21 cellular contexts compared by ENCODE assay signal in genomic region chr2:2686228-2686627, GRCh38.
A peak's percentile ranks its signal among the peaks of the same experiment; 100 is the strongest.
DNase-seq lines count a peak whose midpoint lies in the region; ATAC-seq and TF ChIP-seq lines count a peak whose summit lies in the region.
"Had no signal": no experiment of that assay in that cellular context is flagged by ENCODE, and none has a peak within 500 bp of the region (broad histone marks: within the 10 kb centered on the region; RNA-seq: fewer than 3 reads in every experiment).

No MANE protein-coding gene starts in this region.

- H3K9me3 ChIP-seq in CD4-positive, alpha-beta memory T cell (ENCODE audit: control insufficient read depth in 1 of 2, low read length in 2 of 2), result no peaks in the 10 kb centered on the region
- H3K9me3 ChIP-seq in psoas muscle, result no peaks in the 10 kb centered on the region
- H3K9me3 ChIP-seq: heart right ventricle, mucosa of descending colon, suprapubic skin had no signal

- peaks cover 13% of the 10 kb centered on the region for H3K4me1 ChIP-seq in CD4-positive, alpha-beta memory T cell (ENCODE audit: insufficient read depth, low read length)
- no peaks in the 10 kb centered on the region for H3K4me1 ChIP-seq in psoas muscle
- H3K4me1 ChIP-seq: heart right ventricle, suprapubic skin had no signal

- no peaks in the 10 kb centered on the region for H3K36me3 Mint-ChIP-seq in CD4-positive, alpha-beta memory T cell
- no peaks in the 10 kb centered on the region for H3K36me3 Mint-ChIP-seq in central memory CD8-positive, alpha-beta T cell (ENCODE audit: insufficient read depth)
- H3K36me3 Mint-ChIP-seq: immature natural killer cell, WTC11 had no signal

- no peak for ATAC-seq in central memory CD8-positive, alpha-beta T cell (replicated peaks; ENCODE audit: extremely low read depth, poor library complexity, severe bottlenecking)
- no peak for ATAC-seq in psoas muscle
- ATAC-seq: heart right ventricle, mucosa of descending colon, WTC11 had no signal

- peak overlapping the region in 6 of 8 donors; percentile 12 to 60 (median 46) for H3K4me3 Mint-ChIP-seq in CD4-positive, alpha-beta memory T cell
- H3K4me3 Mint-ChIP-seq in central memory CD8-positive, alpha-beta T cell, result no peak overlapping the region
- H3K4me3 Mint-ChIP-seq: dendritic cell treated with granulocyte-macrophage colony-stimulating factor and Interleukin-4, amounts not matched to agents 40 ng/mL and 50 ng/mL, for 4 days; immature natural killer cell; WTC11 had no signal

- no peaks in the 10 kb centered on the region for H3K27me3 ChIP-seq in CD4-positive, alpha-beta memory T cell (ENCODE audit: insufficient read depth, low read length)
- no peaks in the 10 kb centered on the region for H3K27me3 ChIP-seq in psoas muscle (ENCODE audit: insufficient read depth in 3 of 3, low read length in 2 of 3)

- DNase-seq in activated CD4-positive, alpha-beta T cell treated with anti-CD3 and anti-CD28 coated beads, Interleukin-2, amount 50 U/mL, for 48 hours, result peak; percentile 2 to 6
- no peak for DNase-seq in activated CD4-positive, alpha-beta T cell treated with anti-CD3 and anti-CD28 coated beads for 4 hours
- DNase-seq in CD4-positive, alpha-beta memory T cell, result no peak
- DNase-seq in SHP77 treated with DMSO at 0.1 percent for 48 hours (lab: John Stamatoyannopoulos, UW) (peak; percentile 56), psoas muscle (no peak), kidney tubule cell (ENCODE audit: low spot score) (no peak), DMS53 (lab: John Stamatoyannopoulos, UW) (no peak)
- no peak for DNase-seq in central memory CD8-positive, alpha-beta T cell (ENCODE audit: low spot score in 2 of 2)
- DNase-seq: COR-L47, GM23248, heart right ventricle, immature natural killer cell, KG1, mucosa of descending colon, NCI-H1105, NCI-H2107, NCI-H526 had no signal

- peaks cover 9 to 13% of the 10 kb centered on the region in 2 donors for H3K27me3 Mint-ChIP-seq in CD4-positive, alpha-beta memory T cell
- peaks cover 47% of the 10 kb centered on the region for H3K27me3 Mint-ChIP-seq in central memory CD8-positive, alpha-beta T cell

- WGBS in psoas muscle, 3 donors, result 54 to 56% (median 55%) methylated on average over 8 of the region's 8 CpGs

- peak overlapping the region in 5 of 7 donors; percentile 9 to 68 (median 22) for H3K27ac Mint-ChIP-seq in CD4-positive, alpha-beta memory T cell
- H3K27ac Mint-ChIP-seq in central memory CD8-positive, alpha-beta T cell (ENCODE audit: low read depth), result peak overlapping the region; percentile 0
- H3K27ac Mint-ChIP-seq: dendritic cell treated with granulocyte-macrophage colony-stimulating factor and Interleukin-4, amounts not matched to agents 40 ng/mL and 50 ng/mL, for 4 days; immature natural killer cell; WTC11 had no signal

- no peaks in the 10 kb centered on the region for H3K36me3 ChIP-seq in CD4-positive, alpha-beta memory T cell (ENCODE audit: insufficient read depth, low read length)
- no peaks in the 10 kb centered on the region for H3K36me3 ChIP-seq in psoas muscle (ENCODE audit: insufficient read depth in 1 of 2, low read depth in 1 of 2)
- H3K36me3 ChIP-seq: heart right ventricle, suprapubic skin had no signal

- intact Hi-C loops in CD4-positive, alpha-beta memory T cell (cut with micrococcal nuclease), result no loop called here
- intact Hi-C loops in psoas muscle (cut with DNase I), result no loop called here

- CTCF ChIA-PET in CD4-positive, alpha-beta memory T cell (lab: Charles Lee; ENCODE audit: partially characterized antibody), result no interaction called here

- no peak for TF ChIP-seq CTCF in psoas muscle (IDR thresholded peaks at IDR 0.05)

- no peak overlapping the region for H3K4me3 ChIP-seq in CD4-positive, alpha-beta memory T cell (ENCODE audit: low read length in 2 of 2)
- H3K4me3 ChIP-seq in psoas muscle, result no peak overlapping the region
- H3K4me3 ChIP-seq: GM23248, heart right ventricle, mucosa of descending colon, smooth muscle cell, suprapubic skin had no signal

- no peak overlapping the region for H3K27ac ChIP-seq in CD4-positive, alpha-beta memory T cell (ENCODE audit: low read depth, low read length)
- no peak overlapping the region for H3K27ac ChIP-seq in psoas muscle
- H3K27ac ChIP-seq: GM23248, heart right ventricle, suprapubic skin had no signal

- POLR2A ChIA-PET in CD4-positive, alpha-beta memory T cell (lab: Charles Lee; ENCODE audit: partially characterized antibody), result no interaction called here

- H3K9me3 Mint-ChIP-seq in CD4-positive, alpha-beta memory T cell, result no peaks in the 10 kb centered on the region
- H3K9me3 Mint-ChIP-seq in central memory CD8-positive, alpha-beta T cell, result peaks cover 11% of the 10 kb centered on the region
- H3K9me3 Mint-ChIP-seq: dendritic cell treated with granulocyte-macrophage colony-stimulating factor and Interleukin-4, amounts not matched to agents 40 ng/mL and 50 ng/mL, for 4 days; WTC11 had no signal

- peaks cover 15 to 37% (median 25%) of the 10 kb centered on the region in 4 donors for H3K4me1 Mint-ChIP-seq in CD4-positive, alpha-beta memory T cell
- H3K4me1 Mint-ChIP-seq in central memory CD8-positive, alpha-beta T cell, result peaks cover 4% of the 10 kb centered on the region

Comparison
In these comparisons a context has a peak if more than half of its experiments do, and no peak if none do; other contexts are left out.
1. DNase-seq: peak in activated CD4-positive, alpha-beta T cell treated with anti-CD3 and anti-CD28 coated beads, Interleukin-2, amount 50 U/mL, for 48 hours (2 of 2) and SHP77 treated with DMSO at 0.1 percent for 48 hours (single experiment); none in activated CD4-positive, alpha-beta T cell treated with anti-CD3 and anti-CD28 coated beads for 4 hours (0 of 2), CD4-positive, alpha-beta memory T cell (0 of 5), central memory CD8-positive, alpha-beta T cell (0 of 2), psoas muscle (0 of 2), kidney tubule cell (single experiment) and DMS53 (single experiment).